ENCODE assay signal across 8 cellular contexts in genomic region chr17:48578616-48579560, GRCh38. TPM values are rescaled to one million over a fixed set of nuclear protein-coding genes. Genes with fewer than 3 reads are reported as not detected.
DNase-seq lines count a peak whose midpoint lies in the region; TF ChIP-seq lines count a peak whose summit lies in the region.

No MANE protein-coding gene starts in this region.

- H3K36me3 ChIP-seq in HAP-1 (replicated peaks) (no peaks in the 10 kb centered on the region), kidney epithelial cell (ENCODE audit: control insufficient read depth, insufficient read depth, low read length) (peaks cover 3% of the 10 kb centered on the region), tibial artery (no peaks in the 10 kb centered on the region)

- H3K4me1 ChIP-seq in HAP-1 = peaks cover 16% of the 10 kb centered on the region
- H3K4me1 ChIP-seq in tibial artery = peaks cover 0 to 34% (median 18%) of the 10 kb centered on the region in 4 donors

- TF ChIP-seq CTCF in kidney epithelial cell (IDR thresholded peaks at IDR 0.05; ENCODE audit: insufficient read depth, low read length, poor library complexity, severe bottlenecking) (no peak), tibial artery (IDR thresholded peaks at IDR 0.05) (no peak)

- peak overlapping the region in 1 of 2 donors; percentile 75 for H3K27ac ChIP-seq in tibial artery

- H3K9me3 ChIP-seq in HAP-1 (no peaks in the 10 kb centered on the region), tibial artery (no peaks in the 10 kb centered on the region)

- in situ Hi-C loops in HAP-1 (cut with MboI; ENCODE audit: low sequenced_read_pairs) = loop anchor here (5.0 kb wide), 1 partner anchor 37 kb away; no protein-coding TSS in a partner anchor

- H3K27me3 ChIP-seq in HAP-1 (ENCODE audit: low read depth) (no peaks in the 10 kb centered on the region), kidney epithelial cell (ENCODE audit: control insufficient read depth, insufficient read depth, low read length) (no peaks in the 10 kb centered on the region), tibial artery (peaks cover 8 to 53% of the 10 kb centered on the region in 2 donors)

- intact Hi-C loops in tibial artery (cut with DNase I; ENCODE audit: low total_unique reads) = no loop called here

- H3K4me3 ChIP-seq in GM08714 (ENCODE audit: low read length) (peak overlapping the region; percentile 79), HAP-1 (peak overlapping the region; percentile 58), kidney epithelial cell (ENCODE audit: low read depth, low read length) (peak overlapping the region; percentile 68), tibial artery (peak overlapping the region; percentile 51 to 60)

- DNase-seq in HAP-1 (ENCODE audit: low spot score in 2 of 2) (peak in 1 of 2 experiments; percentile 39), kidney epithelial cell (ENCODE audit: low read depth) (no peak), tibial artery (no peak), NCI-H82 treated with DMSO at 0.1 percent for 48 hours (lab: John Stamatoyannopoulos, UW; ENCODE audit: unreplicated experiment) (no peak), superior temporal gyrus (ENCODE audit: extremely low spot score) (no peak)
- DNase-seq in activated CD4-positive, alpha-beta T cell treated with anti-CD3 and anti-CD28 coated beads, Interleukin-2, amount 50 U/mL, for 48 hours = peak; percentile 29 to 38
- no peak for DNase-seq in stimulated activated CD4-positive, alpha-beta T cell treated with anti-CD3 and anti-CD28 coated beads, Interleukin-2, amount 100 ng/mL, for 24 hours

RNA-seq across cellular contexts. Expression of gene HOXB4, which starts 0.7 kb away (rescaled TPM):
- total RNA-seq in kidney epithelial cell = 3.6 and 4.4 TPM in 2 replicates

RNA-seq across cellular contexts. Expression of gene HOXB3, which starts 11.2 kb away (rescaled TPM):
- total RNA-seq in kidney epithelial cell = 24.0 and 31.1 TPM in 2 replicates

RNA-seq across cellular contexts. Expression of gene HOXB5, which starts 14.7 kb away (rescaled TPM):
- 3.6 and 3.8 TPM in 2 replicates for total RNA-seq in kidney epithelial cell

RNA-seq across cellular contexts. Expression of gene HOXB6, which starts 25.9 kb away (rescaled TPM):
- total RNA-seq in kidney epithelial cell = 29.8 and 30.7 TPM in 2 replicates

RNA-seq across cellular contexts. Expression of gene HOXB7, which starts 31.9 kb away (rescaled TPM):
- 26.3 and 27.2 TPM in 2 replicates for total RNA-seq in kidney epithelial cell

Comparison
In these comparisons a context has a peak if more than half of its experiments do, and no peak if none do; other contexts are left out.
1. DNase-seq: peak in activated CD4-positive, alpha-beta T cell treated with anti-CD3 and anti-CD28 coated beads, Interleukin-2, amount 50 U/mL, for 48 hours (2 of 2); none in kidney epithelial cell (single experiment), tibial artery (0 of 2), stimulated activated CD4-positive, alpha-beta T cell treated with anti-CD3 and anti-CD28 coated beads, Interleukin-2, amount 100 ng/mL, for 24 hours (0 of 2), NCI-H82 treated with DMSO at 0.1 percent for 48 hours (single experiment) and superior temporal gyrus (single experiment).
2. Peak in every context shown above with its lines, with median percentiles within 50 percentile points of each other: H3K4me3 ChIP-seq.